ENCODE assay signal across 8 cellular contexts in the genomic region with DNA sequence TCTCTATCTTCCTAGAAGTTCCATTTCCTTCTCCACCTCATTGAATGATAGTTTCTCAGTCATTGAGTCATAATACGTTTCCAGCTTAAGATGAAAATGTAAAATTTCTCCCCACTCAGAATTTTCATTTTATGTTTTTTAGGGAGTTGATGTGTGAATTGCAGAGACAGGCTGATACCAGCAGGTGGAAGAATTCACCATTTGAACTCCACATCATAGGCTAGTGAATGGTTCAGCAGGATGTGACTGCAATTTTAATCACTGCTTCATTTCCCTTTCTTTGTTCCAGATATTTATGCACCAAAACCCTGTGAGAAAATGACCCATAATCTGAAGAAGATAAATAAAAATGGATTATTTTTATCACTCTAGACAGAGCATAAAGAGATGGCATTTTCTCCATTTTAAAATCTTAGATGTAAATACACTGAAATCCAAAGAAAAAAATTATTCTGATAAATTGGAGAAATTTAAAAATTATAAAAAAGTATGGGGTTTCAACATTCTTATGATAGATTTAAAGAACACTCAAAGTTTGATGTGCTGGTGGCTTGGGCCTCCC. TPM values are rescaled to one million over a fixed set of nuclear protein-coding genes. Genes with fewer than 3 reads are reported as not detected.
A peak's percentile ranks its signal among the peaks of the same experiment; 100 is the strongest.
DNase-seq lines count a peak whose midpoint lies in the region; ATAC-seq and TF ChIP-seq lines count a peak whose summit lies in the region.

No MANE protein-coding gene starts in this region.

- DNase-seq in SJSA1 (ENCODE audit: low read depth in 1 of 2, low spot score in 2 of 2) (peak in 1 of 2 experiments; percentile 22), fibroblast of pulmonary artery (ENCODE audit: low read depth) (peak; percentile 83), osteocyte (ENCODE audit: extremely low spot score, unreplicated experiment) (no peak), coronary artery (ENCODE audit: low spot score) (no peak)

- no peaks in the 10 kb centered on the region for H3K9me2 ChIP-seq in DOHH2 (replicated peaks; ENCODE audit: control insufficient read depth, low read length)

- H3K27ac ChIP-seq in DOHH2 (ENCODE audit: low read depth, low read length), result no peak overlapping the region
- H3K27ac ChIP-seq in HUES6 (ENCODE audit: low read depth, low read length), result peak overlapping the region; percentile 4; the same call in 1 of the 2 replicates
- peak overlapping the region; percentile 79 for H3K27ac ChIP-seq in SJSA1
- H3K27ac ChIP-seq in coronary artery, result no peak overlapping the region

- H3K4me1 Mint-ChIP-seq in osteocyte (ENCODE audit: unreplicated experiment), result peaks cover 27% of the 10 kb centered on the region

- H3K27ac Mint-ChIP-seq in osteocyte (ENCODE audit: unreplicated experiment), result peak overlapping the region; percentile 91

- no peak overlapping the region for H3K9ac ChIP-seq in HUES6 (ENCODE audit: low read length)

- H3F3A ChIP-seq in DOHH2 (ENCODE audit: control insufficient read depth, insufficient read depth), result 0 out of 2 replicates have a peak, but pooled peaks cover 6% of the 10 kb centered on the region

- no peaks in the 10 kb centered on the region for H3K79me2 ChIP-seq in DOHH2 (ENCODE audit: control insufficient read depth, low read length)

- no peak overlapping the region for H3K4me3 Mint-ChIP-seq in osteocyte (ENCODE audit: unreplicated experiment)

- peak; percentile 78 for TF ChIP-seq CTCF in DOHH2 (IDR thresholded peaks at IDR 0.05; ENCODE audit: low read depth, low read length, poor library complexity, severe bottlenecking)
- peak; percentile 79 for TF ChIP-seq CTCF in fibroblast of pulmonary artery (IDR thresholded peaks at IDR 0.05; ENCODE audit: low read length, missing control alignments)
- peak; percentile 83 for TF ChIP-seq CTCF in osteocyte (IDR thresholded peaks at IDR 0.05)
- TF ChIP-seq CTCF in coronary artery (IDR thresholded peaks at IDR 0.05), result no peak

- no peaks in the 10 kb centered on the region for H3K9me3 ChIP-seq in DOHH2 (ENCODE audit: control insufficient read depth, insufficient read depth, low read length)
- no peaks in the 10 kb centered on the region for H3K9me3 ChIP-seq in HUES6 (ENCODE audit: control insufficient read depth, insufficient read depth, low read depth, low read length)
- H3K9me3 ChIP-seq in SJSA1 (replicated peaks), result no peaks in the 10 kb centered on the region

- H4K20me1 ChIP-seq in DOHH2 (ENCODE audit: control insufficient read depth, insufficient read depth, low read depth, low read length), result no peaks in the 10 kb centered on the region

- H3K36me3 Mint-ChIP-seq in osteocyte (ENCODE audit: unreplicated experiment), result no peaks in the 10 kb centered on the region

- H3K36me3 ChIP-seq in DOHH2 (ENCODE audit: control insufficient read depth, low read length), result no peaks in the 10 kb centered on the region
- no peaks in the 10 kb centered on the region for H3K36me3 ChIP-seq in HUES6 (ENCODE audit: control insufficient read depth, insufficient read depth, low read length)
- no peaks in the 10 kb centered on the region for H3K36me3 ChIP-seq in SJSA1

- no peak overlapping the region for H3K4me3 ChIP-seq in DOHH2 (ENCODE audit: low read length)
- no peak overlapping the region for H3K4me3 ChIP-seq in HUES6 (ENCODE audit: low read depth, low read length)
- no peak overlapping the region for H3K4me3 ChIP-seq in SJSA1
- H3K4me3 ChIP-seq in fibroblast of pulmonary artery (replicated peaks; ENCODE audit: low read depth, low read length), result no peak overlapping the region
- H3K4me3 ChIP-seq in coronary artery, result no peak overlapping the region

- no peaks in the 10 kb centered on the region for H3K9me3 Mint-ChIP-seq in osteocyte (ENCODE audit: unreplicated experiment)

- peaks cover 15% of the 10 kb centered on the region for H3K4me1 ChIP-seq in DOHH2 (ENCODE audit: control insufficient read depth, low read length)
- H3K4me1 ChIP-seq in HUES6 (ENCODE audit: control insufficient read depth, insufficient read depth, low read length), result peaks cover 12% of the 10 kb centered on the region
- H3K4me1 ChIP-seq in SJSA1 (replicated peaks), result peaks cover 13% of the 10 kb centered on the region

- H3K4me2 ChIP-seq in DOHH2 (ENCODE audit: low read length), result no peak overlapping the region

- no peaks in the 10 kb centered on the region for H3K27me3 Mint-ChIP-seq in osteocyte (ENCODE audit: unreplicated experiment)

- ATAC-seq in HG03097 (IDR thresholded peaks at IDR 0.05; ENCODE audit: low FRiP score, unreplicated experiment), result no peak
- ATAC-seq in GM19397 (IDR thresholded peaks at IDR 0.05; ENCODE audit: unreplicated experiment), result no peak

- H3K27me3 ChIP-seq in DOHH2 (ENCODE audit: control insufficient read depth, low read length) (no peaks in the 10 kb centered on the region), HUES6 (ENCODE audit: control insufficient read depth, insufficient read depth, low read length) (no peaks in the 10 kb centered on the region), SJSA1 (replicated peaks) (no peaks in the 10 kb centered on the region)

RNA-seq across cellular contexts. Expression of gene PYGL, which starts 10.6 kb away (rescaled TPM):
- total RNA-seq in SJSA1 (2014; rRNA removed; shearing (Covaris generic)), result 32.5 TPM in 2 replicates
- 36.1 and 37.3 TPM in 2 replicates for total RNA-seq in osteocyte

Comparison
In these comparisons a context has a peak if more than half of its experiments do, and no peak if none do; other contexts are left out.
1. H3K27ac ChIP-seq: peak in HUES6 (single experiment) and SJSA1 (single experiment); none in DOHH2 (single experiment) and coronary artery (0 of 2).